8 cellular contexts compared by ENCODE assay signal in genomic region chr6:15299430-15300131, GRCh38. TPM values are rescaled to one million over a fixed set of nuclear protein-coding genes. Genes with fewer than 3 reads are reported as not detected.
A peak's percentile ranks its signal among the peaks of the same experiment; 100 is the strongest.
DNase-seq lines count a peak whose midpoint lies in the region; ATAC-seq lines count a peak whose summit lies in the region.

No MANE protein-coding gene starts in this region.

- no peak for ATAC-seq in activated CD4-positive, alpha-beta T cell treated with anti-CD3 and anti-CD28 coated beads for 36 hours
- peak; percentile 83 for ATAC-seq in HG02642 (IDR thresholded peaks at IDR 0.05; ENCODE audit: poor library complexity, unreplicated experiment)
- peak; percentile 79 to 86 for ATAC-seq in natural killer cell treated with Interleukin-12 subunit alpha and Interleukin-12 subunit beta and Interleukin-15 and Interleukin-18, amount 100 ng/mL, for 72 hours

- intact Hi-C loops in activated CD4-positive, alpha-beta T cell treated with anti-CD3 and anti-CD28 coated beads for 36 hours (cut with DNase I, micrococcal nuclease), result loop anchor here (2.0 to 10.0 kb wide), 5 partner anchors 422 to 1087 kb away; no protein-coding TSS in a partner anchor

- peak overlapping the region; percentile 18 for H3K4me3 Mint-ChIP-seq in activated CD4-positive, alpha-beta T cell treated with anti-CD3 and anti-CD28 coated beads for 36 hours
- peak overlapping the region; percentile 67 for H3K4me3 Mint-ChIP-seq in activated naive CD8-positive, alpha-beta T cell
- peak overlapping the region; percentile 83 for H3K4me3 Mint-ChIP-seq in natural killer cell treated with Interleukin-12 subunit alpha and Interleukin-12 subunit beta and Interleukin-15 and Interleukin-18, amount 100 ng/mL, for 72 hours

- POLR2A ChIA-PET in activated CD4-positive, alpha-beta T cell treated with anti-CD3 and anti-CD28 coated beads for 36 hours (lab: Charles Lee), result interaction anchor here (0.6 to 1.4 kb wide), 2 partner anchors 52 to 749 kb away, joined by 3 to 4 read pairs; no protein-coding TSS in a partner anchor

- DNase-seq in activated CD4-positive, alpha-beta T cell treated with anti-CD3 and anti-CD28 coated beads for 36 hours, result peak; percentile 48
- DNase-seq in activated CD4-positive, alpha-beta T cell treated with anti-CD3 and anti-CD28 coated beads, Interleukin-2, amount 50 U/mL, for 4 hours, result no peak
- peak; percentile 99 for DNase-seq in MV-4-11 (lab: John Stamatoyannopoulos, UW)
- peak; percentile 86 for DNase-seq in natural killer cell treated with Interleukin-12 subunit alpha and Interleukin-12 subunit beta and Interleukin-15 and Interleukin-18, amount 100 ng/mL, for 72 hours (ENCODE audit: low spot score)
- no peak for DNase-seq in NCI-H2171 (lab: John Stamatoyannopoulos, UW)
- no peak for DNase-seq in GOT3 (lab: John Stamatoyannopoulos, UW)

- no peaks in the 10 kb centered on the region for H3K9me3 Mint-ChIP-seq in activated CD4-positive, alpha-beta T cell treated with anti-CD3 and anti-CD28 coated beads for 36 hours (ENCODE audit: low read depth)
- no peaks in the 10 kb centered on the region for H3K9me3 Mint-ChIP-seq in activated naive CD8-positive, alpha-beta T cell (ENCODE audit: low read depth)
- H3K9me3 Mint-ChIP-seq in natural killer cell treated with Interleukin-12 subunit alpha and Interleukin-12 subunit beta and Interleukin-15 and Interleukin-18, amount 100 ng/mL, for 72 hours, result no peaks in the 10 kb centered on the region

- CTCF ChIA-PET in activated CD4-positive, alpha-beta T cell treated with anti-CD3 and anti-CD28 coated beads for 36 hours (lab: Charles Lee), result no interaction called here

- peaks cover 37% of the 10 kb centered on the region for H3K36me3 Mint-ChIP-seq in activated CD4-positive, alpha-beta T cell treated with anti-CD3 and anti-CD28 coated beads for 36 hours (ENCODE audit: low read depth)
- H3K36me3 Mint-ChIP-seq in activated naive CD8-positive, alpha-beta T cell, result peaks cover 6% of the 10 kb centered on the region
- H3K36me3 Mint-ChIP-seq in natural killer cell treated with Interleukin-12 subunit alpha and Interleukin-12 subunit beta and Interleukin-15 and Interleukin-18, amount 100 ng/mL, for 72 hours, result peaks cover 6% of the 10 kb centered on the region

- no peaks in the 10 kb centered on the region for H3K27me3 Mint-ChIP-seq in activated CD4-positive, alpha-beta T cell treated with anti-CD3 and anti-CD28 coated beads for 36 hours
- no peaks in the 10 kb centered on the region for H3K27me3 Mint-ChIP-seq in activated naive CD8-positive, alpha-beta T cell
- no peaks in the 10 kb centered on the region for H3K27me3 Mint-ChIP-seq in natural killer cell treated with Interleukin-12 subunit alpha and Interleukin-12 subunit beta and Interleukin-15 and Interleukin-18, amount 100 ng/mL, for 72 hours

- peak overlapping the region; percentile 69 for H3K27ac Mint-ChIP-seq in activated CD4-positive, alpha-beta T cell treated with anti-CD3 and anti-CD28 coated beads for 36 hours
- H3K27ac Mint-ChIP-seq in activated naive CD8-positive, alpha-beta T cell, result peak overlapping the region; percentile 70
- peak overlapping the region; percentile 89 to 91 for H3K27ac Mint-ChIP-seq in natural killer cell treated with Interleukin-12 subunit alpha and Interleukin-12 subunit beta and Interleukin-15 and Interleukin-18, amount 100 ng/mL, for 72 hours

- peaks cover 83% of the 10 kb centered on the region for H3K4me1 Mint-ChIP-seq in activated CD4-positive, alpha-beta T cell treated with anti-CD3 and anti-CD28 coated beads for 36 hours
- peaks cover 79% of the 10 kb centered on the region for H3K4me1 Mint-ChIP-seq in activated naive CD8-positive, alpha-beta T cell (ENCODE audit: low read depth)
- H3K4me1 Mint-ChIP-seq in natural killer cell treated with Interleukin-12 subunit alpha and Interleukin-12 subunit beta and Interleukin-15 and Interleukin-18, amount 100 ng/mL, for 72 hours (ENCODE audit: low read depth in 2 of 2), result peaks cover 67 to 71% of the 10 kb centered on the region in 2 donors

RNA-seq across cellular contexts. Expression of gene JARID2, which starts 53.7 kb away (rescaled TPM):
- total RNA-seq in activated CD4-positive, alpha-beta T cell treated with anti-CD3 and anti-CD28 coated beads for 36 hours, result 10 to 100 TPM; 43.0 to 48.6 TPM
- 10 to 100 TPM; 28.6 to 34.9 TPM for total RNA-seq in natural killer cell treated with Interleukin-12 subunit alpha and Interleukin-12 subunit beta and Interleukin-15 and Interleukin-18, amount 100 ng/mL, for 72 hours

Comparison
In these comparisons a context has a peak if more than half of its experiments do, and no peak if none do; other contexts are left out.
1. DNase-seq: peak in activated CD4-positive, alpha-beta T cell treated with anti-CD3 and anti-CD28 coated beads for 36 hours (single experiment), MV-4-11 (single experiment) and natural killer cell treated with Interleukin-12 subunit alpha and Interleukin-12 subunit beta and Interleukin-15 and Interleukin-18, amount 100 ng/mL, for 72 hours (single experiment); none in activated CD4-positive, alpha-beta T cell treated with anti-CD3 and anti-CD28 coated beads, Interleukin-2, amount 50 U/mL, for 4 hours (0 of 2), NCI-H2171 (single experiment) and GOT3 (single experiment).
2. H3K4me3 Mint-ChIP-seq: peak in every context shown above with its lines; median percentile 83 in natural killer cell treated with Interleukin-12 subunit alpha and Interleukin-12 subunit beta and Interleukin-15 and Interleukin-18, amount 100 ng/mL, for 72 hours; 67 in activated naive CD8-positive, alpha-beta T cell; 18 in activated CD4-positive, alpha-beta T cell treated with anti-CD3 and anti-CD28 coated beads for 36 hours.
3. Peak in every context shown above with its lines, with median percentiles within 50 percentile points of each other: H3K27ac Mint-ChIP-seq.